In genomic region chr7:47537716-47538640, GRCh38 we compare ENCODE assay signal across 12 cellular contexts. TPM values are rescaled to one million over a fixed set of nuclear protein-coding genes. Genes with fewer than 3 reads are reported as not detected.
DNase-seq lines count a peak whose midpoint lies in the region; ATAC-seq and TF ChIP-seq lines count a peak whose summit lies in the region.
"Had no signal": no experiment of that assay in that cellular context is flagged by ENCODE, and none has a peak within 500 bp of the region (broad histone marks: within the 10 kb centered on the region; RNA-seq: fewer than 3 reads in every experiment).

No MANE protein-coding gene starts in this region.

- H3K27me3 Mint-ChIP-seq in HFFc6 (ENCODE audit: insufficient read depth) = peaks cover 3% of the 10 kb centered on the region; the same call in 1 of the 2 replicates

- H3K4me3 Mint-ChIP-seq in HFFc6 = peak overlapping the region; percentile 86
- H3K4me3 Mint-ChIP-seq: T-helper 1 cell treated with Interleukin-12 subunit alpha and Interleukin-12 subunit beta and Interleukin-4 antibody, amounts not matched to agents 30 μg/mL and 1 μg/mL, for 36 hours had no signal

- H3K79me2 ChIP-seq in mesendoderm (ENCODE audit: control insufficient read depth, insufficient read depth, low read length) = no peaks in the 10 kb centered on the region

- peak overlapping the region; percentile 77 for H3K18ac ChIP-seq in mesendoderm (ENCODE audit: low read length)

- peaks cover 2% of the 10 kb centered on the region for H3K79me1 ChIP-seq in mesendoderm (ENCODE audit: low read length)

- H3K9ac ChIP-seq in mesendoderm (ENCODE audit: low read length) (peak overlapping the region; percentile 77), stomach smooth muscle (ENCODE audit: low read length in 2 of 2) (no peak overlapping the region)

- no peak for TF ChIP-seq CTCF in HFFc6 (IDR thresholded peaks at IDR 0.05)
- no peak for TF ChIP-seq CTCF in coronary artery (IDR thresholded peaks at IDR 0.05)

- peak overlapping the region; percentile 41 for H2AK5ac ChIP-seq in mesendoderm (ENCODE audit: low read length)

- H3K23ac ChIP-seq in mesendoderm (ENCODE audit: low read length) = peak overlapping the region; percentile 49

- H4K8ac ChIP-seq in mesendoderm (ENCODE audit: low read depth, low read length) = no peak overlapping the region

- H3K36me3 ChIP-seq in mesendoderm (ENCODE audit: control insufficient read depth, insufficient read depth, low read length) (no peaks in the 10 kb centered on the region), stomach smooth muscle (ENCODE audit: control insufficient read depth in 2 of 2, insufficient read depth in 2 of 2, low read length in 2 of 2) (no peaks in the 10 kb centered on the region)
- H3K36me3 ChIP-seq in effector memory CD4-positive, alpha-beta T cell (ENCODE audit: control insufficient read depth, insufficient read depth, low read length) = no peaks in the 10 kb centered on the region

- H3K27me3 ChIP-seq in mesendoderm (ENCODE audit: insufficient read depth, low read length, poor library complexity) = no peaks in the 10 kb centered on the region
- no peaks in the 10 kb centered on the region for H3K27me3 ChIP-seq in stomach smooth muscle (ENCODE audit: control insufficient read depth in 1 of 2, insufficient read depth in 2 of 2, low read length in 2 of 2)
- no peaks in the 10 kb centered on the region for H3K27me3 ChIP-seq in effector memory CD4-positive, alpha-beta T cell (replicated peaks; ENCODE audit: control insufficient read depth, insufficient read depth, low read length, poor library complexity, severe bottlenecking)

- H3K4me3 ChIP-seq in coronary artery (peak overlapping the region; percentile 77), mesendoderm (ENCODE audit: low read length) (no peak overlapping the region), stomach smooth muscle (ENCODE audit: low read length in 2 of 2) (peak overlapping the region; percentile 59 to 73)
- no peak overlapping the region for H3K4me3 ChIP-seq in effector memory CD4-positive, alpha-beta T cell (ENCODE audit: insufficient read depth, low read depth, low read length, poor library complexity, severe bottlenecking)

- H3K4me1 ChIP-seq in mesendoderm (ENCODE audit: control insufficient read depth, low read depth, low read length) (peaks cover 22% of the 10 kb centered on the region), stomach smooth muscle (ENCODE audit: control insufficient read depth, insufficient read depth, low read length) (peaks cover 29% of the 10 kb centered on the region)
- no peaks in the 10 kb centered on the region for H3K4me1 ChIP-seq in effector memory CD4-positive, alpha-beta T cell (ENCODE audit: control insufficient read depth, insufficient read depth, low read length, poor library complexity, severe bottlenecking)

- H3K4me2 ChIP-seq in mesendoderm (ENCODE audit: low read length) = peak overlapping the region; percentile 89

- H2BK15ac ChIP-seq in mesendoderm (replicated peaks; ENCODE audit: low read depth) = no peak overlapping the region

- DNase-seq in HFFc6 (no peak), coronary artery (ENCODE audit: low spot score) (peak; percentile 70), mesendoderm (no peak), nucleus accumbens (lab: John Stamatoyannopoulos, UW) (no peak)
- no peak for DNase-seq in effector memory CD4-positive, alpha-beta T cell
- DNase-seq: cortex of kidney; NCI-H345; stimulated activated CD4-positive, alpha-beta T cell treated with anti-CD3 and anti-CD28 coated beads, Interleukin-4, amount 100 ng/mL, for 1 hour had no signal

- H3K9me3 Mint-ChIP-seq in HFFc6 = no peaks in the 10 kb centered on the region
- H3K9me3 Mint-ChIP-seq: T-helper 1 cell treated with Interleukin-12 subunit alpha and Interleukin-12 subunit beta and Interleukin-4 antibody, amounts not matched to agents 30 μg/mL and 1 μg/mL, for 36 hours had no signal

- peak overlapping the region; percentile 97 for H3K56ac ChIP-seq in mesendoderm (ENCODE audit: low read length)

- ATAC-seq in HG02763 (IDR thresholded peaks at IDR 0.05; ENCODE audit: unreplicated experiment) (no peak), HG02678 (IDR thresholded peaks at IDR 0.05; ENCODE audit: unreplicated experiment) (no peak)

- peaks cover 62% of the 10 kb centered on the region for H3K4me1 Mint-ChIP-seq in HFFc6 (ENCODE audit: low read depth)

- WGBS in mesendoderm (ENCODE audit: extremely low coverage, insufficient coverage, low lambda C conversion rate) = no CpG with 5 or more reads among the region's 17 CpGs

- H3K4ac ChIP-seq in mesendoderm (ENCODE audit: low read depth, low read length) = no peak overlapping the region

- peak overlapping the region; percentile 25 for H2BK5ac ChIP-seq in mesendoderm (ENCODE audit: low read length)

- H3K9me3 ChIP-seq in stomach smooth muscle (ENCODE audit: control insufficient read depth in 2 of 2, low read length in 2 of 2) = no peaks in the 10 kb centered on the region
- H3K9me3 ChIP-seq in effector memory CD4-positive, alpha-beta T cell (ENCODE audit: control insufficient read depth, low read length) = no peaks in the 10 kb centered on the region

- peak overlapping the region; percentile 58; the same call in 1 of the 2 replicates for H3K27ac Mint-ChIP-seq in HFFc6
- H3K27ac Mint-ChIP-seq: T-helper 1 cell treated with Interleukin-12 subunit alpha and Interleukin-12 subunit beta and Interleukin-4 antibody, amounts not matched to agents 30 μg/mL and 1 μg/mL, for 36 hours had no signal

- no peak overlapping the region for H2BK120ac ChIP-seq in mesendoderm (ENCODE audit: low read depth, low read length)

- H3K27ac ChIP-seq in coronary artery (peak overlapping the region in 1 of 2 donors; percentile 45), mesendoderm (ENCODE audit: low read depth, low read length) (no peak overlapping the region), stomach smooth muscle (ENCODE audit: low read length) (no peak overlapping the region)
- no peak overlapping the region for H3K27ac ChIP-seq in effector memory CD4-positive, alpha-beta T cell (ENCODE audit: insufficient read depth, low read length, poor library complexity, severe bottlenecking)

- no peak overlapping the region for H4K5ac ChIP-seq in mesendoderm (ENCODE audit: low read length)

- peaks cover 18% of the 10 kb centered on the region for H3K36me3 Mint-ChIP-seq in HFFc6 (ENCODE audit: low read depth)

RNA-seq across cellular contexts. Expression of gene TNS3, which starts 43.9 kb away (rescaled TPM):
- 10 to 100 TPM; 50.8 to 77.0 (median 67.8) TPM for total RNA-seq in HFFc6 (2021; fragmentation: NEBNext Ultra II Directional; extraction: Animal tissue kit (Norgen Biotek cat#: 25700))
- 7.2 TPM for polyA plus RNA-seq in mesendoderm (2013, experiment 1 of 2)
- 7.8 TPM for polyA plus RNA-seq in mesendoderm (2013, experiment 2 of 2)

Comparison
In these comparisons a context has a peak if more than half of its experiments do, and no peak if none do; other contexts are left out.
1. H3K4me3 ChIP-seq: peak in coronary artery (single experiment) and stomach smooth muscle (2 of 2); none in mesendoderm (single experiment) and effector memory CD4-positive, alpha-beta T cell (single experiment).